1 cellular context compared by ENCODE assay signal in genomic region chr9:123406691-123407536, GRCh38.
TF ChIP-seq lines count a peak whose summit lies in the region.

No MANE protein-coding gene starts in this region.

TF ChIP-seq in K562, 482 proteins besides CTCF, POLR2A, EP300 and RAD21 (continued from another document and continues in another):
- no peak for TF ChIP-seq ATF4 (CRISPR knock-in tag; IDR thresholded peaks at IDR 0.05)
- TF ChIP-seq MYNN (IDR thresholded peaks at IDR 0.05), result peak; percentile 31; the same call in 1 of the 2 replicates
- no peak for TF ChIP-seq MYNN (CRISPR knock-in tag; IDR thresholded peaks at IDR 0.05)
- no peak for TF ChIP-seq TFAP4 (CRISPR knock-in tag; IDR thresholded peaks at IDR 0.05; ENCODE audit: borderline replicate concordance)
- no peak for TF ChIP-seq MAZ (CRISPR knock-in tag; conservative IDR thresholded peaks at IDR 0.05 in 1 of 2, IDR thresholded peaks at IDR 0.05 in 1 of 2)
- no peak for TF ChIP-seq ZNF239 (CRISPR knock-in tag; IDR thresholded peaks at IDR 0.05)
- peak; percentile 63 for TF ChIP-seq VEZF1 (CRISPR knock-in tag; IDR thresholded peaks at IDR 0.05)
- no peak for TF ChIP-seq ZNF561 (CRISPR knock-in tag; conservative IDR thresholded peaks at IDR 0.05)
- 0 out of 2 replicates have a peak, but pooled peaks have one; percentile 36 for TF ChIP-seq ZNF395 (CRISPR knock-in tag; IDR thresholded peaks at IDR 0.05)
- no peak for TF ChIP-seq CBFA2T2 (conservative IDR thresholded peaks at IDR 0.05)
- no peak for TF ChIP-seq LEF1 (IDR thresholded peaks at IDR 0.05)
- TF ChIP-seq NFIC (IDR thresholded peaks at IDR 0.05), result peak; percentile 82
- no peak for TF ChIP-seq PTRF (tag; IDR thresholded peaks at IDR 0.05)
- no peak for TF ChIP-seq ATF1 (CRISPR knock-in tag; IDR thresholded peaks at IDR 0.05)
- no peak for TF ChIP-seq ATF1 (tag; IDR thresholded peaks at IDR 0.05)
- no peak for TF ChIP-seq MEIS2 (IDR thresholded peaks at IDR 0.05; ENCODE audit: partially characterized antibody)
- peak; percentile 31; the same call in 1 of the 2 replicates for TF ChIP-seq PKNOX1 (IDR thresholded peaks at IDR 0.05)
- no peak for TF ChIP-seq POLR3A (IDR thresholded peaks at IDR 0.05; ENCODE audit: borderline replicate concordance, extremely low read depth, insufficient read depth, insufficient read length)
- no peak for TF ChIP-seq HMGN3 (IDR thresholded peaks at IDR 0.05; ENCODE audit: borderline replicate concordance, extremely low read depth, insufficient read length, low read depth, low read length)
- TF ChIP-seq MNT (conservative IDR thresholded peaks at IDR 0.05), result no peak
- no peak for TF ChIP-seq DPF2 (IDR thresholded peaks at IDR 0.05)
- TF ChIP-seq YY1 (IDR thresholded peaks at IDR 0.05; ENCODE audit: borderline replicate concordance in 1 of 3, control insufficient read depth in 1 of 3, extremely low read depth in 1 of 3, insufficient read depth in 3 of 3, insufficient read length in 1 of 3, insufficient replicate concordance in 2 of 3, low read depth in 1 of 3, low read length in 2 of 3), result no peak
- no peak for TF ChIP-seq ZEB2 (IDR thresholded peaks at IDR 0.05)
- TF ChIP-seq POLR2AphosphoS5 (IDR thresholded peaks at IDR 0.05; ENCODE audit: control insufficient read depth, insufficient read depth, low read depth, low read length), result no peak
- TF ChIP-seq SMAD2 (IDR thresholded peaks at IDR 0.05; ENCODE audit: low read depth, low read length), result no peak
- TF ChIP-seq MBD1 (CRISPR knock-in tag; IDR thresholded peaks at IDR 0.05), result no peak
- TF ChIP-seq ZFP91 (CRISPR knock-in tag; IDR thresholded peaks at IDR 0.05), result no peak
- no peak for TF ChIP-seq KAT2B (IDR thresholded peaks at IDR 0.05; ENCODE audit: low read depth, low read length)
- no peak for TF ChIP-seq ZNF79 (CRISPR knock-in tag; IDR thresholded peaks at IDR 0.05; ENCODE audit: low read depth)
- TF ChIP-seq ZBTB12 (CRISPR knock-in tag; IDR thresholded peaks at IDR 0.05), result no peak
- no peak for TF ChIP-seq XRCC4 (IDR thresholded peaks at IDR 0.05; ENCODE audit: extremely low read depth, insufficient read depth, insufficient read length)
- TF ChIP-seq HDAC8 (tag; IDR thresholded peaks at IDR 0.05), result no peak
- no peak for TF ChIP-seq CC2D1A (IDR thresholded peaks at IDR 0.05)
- no peak for TF ChIP-seq ZNF449 (CRISPR knock-in tag; IDR thresholded peaks at IDR 0.05)
- no peak for TF ChIP-seq ZNF699 (CRISPR knock-in tag; IDR thresholded peaks at IDR 0.05; ENCODE audit: insufficient replicate concordance)
- TF ChIP-seq TCF7 (IDR thresholded peaks at IDR 0.05; ENCODE audit: borderline replicate concordance), result no peak
- TF ChIP-seq ZNF583 (CRISPR knock-in tag; IDR thresholded peaks at IDR 0.05), result no peak
- no peak for TF ChIP-seq IRF1 (CRISPR knock-in tag; IDR thresholded peaks at IDR 0.05; ENCODE audit: borderline replicate concordance)
- no peak for TF ChIP-seq ARHGAP35 (IDR thresholded peaks at IDR 0.05; ENCODE audit: partially characterized antibody)
- TF ChIP-seq IRF2 (CRISPR knock-in tag; IDR thresholded peaks at IDR 0.05), result no peak
- TF ChIP-seq BHLHE40 (IDR thresholded peaks at IDR 0.05; ENCODE audit: low read length), result 0 out of 2 replicates have a peak, but pooled peaks have one; percentile 31
- TF ChIP-seq ZNF668 (CRISPR knock-in tag; IDR thresholded peaks at IDR 0.05), result no peak
- TF ChIP-seq RB1 (IDR thresholded peaks at IDR 0.05; ENCODE audit: low read depth), result no peak
- no peak for TF ChIP-seq KDM2B (CRISPR knock-in tag; IDR thresholded peaks at IDR 0.05)
- no peak for TF ChIP-seq POLR2AphosphoS2 (IDR thresholded peaks at IDR 0.05; ENCODE audit: low read length)
- no peak for TF ChIP-seq GABPB2 (CRISPR knock-in tag; conservative IDR thresholded peaks at IDR 0.05)
- TF ChIP-seq GTF2B (IDR thresholded peaks at IDR 0.05; ENCODE audit: extremely low read depth, insufficient read length), result no peak
- no peak for TF ChIP-seq ELK1 (CRISPR knock-in tag; IDR thresholded peaks at IDR 0.05)
- no peak for TF ChIP-seq TBL1XR1 (IDR thresholded peaks at IDR 0.05; ENCODE audit: low read length in 2 of 2)
- TF ChIP-seq FOS (IDR thresholded peaks at IDR 0.05; ENCODE audit: extremely low read depth, insufficient read length), result no peak
